In the genomic region with DNA sequence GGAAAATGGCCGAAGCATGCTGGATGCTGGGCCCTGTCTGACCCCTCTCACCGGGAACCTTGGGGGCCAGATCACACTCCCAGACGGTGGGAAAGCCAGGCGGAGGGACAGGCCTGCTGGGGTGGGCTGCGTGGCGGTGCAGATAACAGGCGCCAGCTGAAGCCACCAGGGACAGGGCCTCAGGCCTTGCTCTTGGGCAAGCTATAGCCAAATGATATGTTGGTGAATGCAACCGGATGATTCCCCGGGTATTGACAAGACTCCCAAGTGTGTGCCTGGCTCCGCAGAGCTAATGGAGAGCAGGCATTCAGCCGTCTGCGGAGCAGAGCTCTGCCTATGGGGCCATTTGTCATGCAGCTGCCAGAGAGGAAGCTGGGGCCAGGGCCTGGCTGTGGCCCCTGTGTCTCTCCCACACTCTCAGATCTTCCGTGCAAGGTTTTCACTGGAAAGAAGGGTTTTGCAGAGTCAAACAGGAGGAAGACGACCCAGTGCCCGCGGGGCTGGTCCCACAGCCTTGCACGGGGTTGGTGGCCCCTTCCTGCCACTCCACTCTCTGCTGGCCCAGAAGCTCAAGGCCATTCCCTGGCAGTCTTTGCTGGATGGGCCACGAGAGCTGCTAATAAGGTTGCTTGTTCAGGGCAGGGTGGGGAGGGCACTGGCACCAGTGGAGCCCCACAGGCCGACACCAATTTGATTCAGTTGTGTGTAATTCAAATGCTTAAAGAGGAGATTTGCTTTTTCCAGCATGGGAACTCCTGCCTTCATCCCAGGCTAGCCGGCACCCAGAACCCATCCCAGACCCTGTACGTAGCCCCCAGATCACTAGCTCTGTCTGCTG, we compare ENCODE assay signal across 32 cellular contexts.
"Had no signal": no experiment of that assay in that cellular context is flagged by ENCODE, and none has a peak within 500 bp of the region (broad histone marks: within the 10 kb centered on the region; RNA-seq: fewer than 3 reads in every experiment).

No MANE protein-coding gene starts in this region.

- H3K27me3 Mint-ChIP-seq: activated B cell treated with CpG ODN at 0.5 μM for 24 hours; activated CD8-positive, alpha-beta T cell treated with anti-CD3 and anti-CD28 coated beads for 36 hours; activated naive CD4-positive, alpha-beta T cell treated with anti-CD3 and anti-CD28 coated beads, Interleukin-2, amount 50 U/mL, for 24 hours; activated T-helper 17 cell treated with anti-CD3 and anti-CD28 coated beads, Interleukin-2, amount 50 U/mL, for 72 hours; stimulated activated memory B cell treated with anti-CD40 and anti-IgM and Interleukin-4, amounts not matched to agents 10 μg/mL and 1 μg/mL and 100 μg/mL, for 72 hours; stimulated activated naive CD8-positive, alpha-beta T cell treated with anti-CD3 and anti-CD28 coated beads, Interleukin-15, amount 100 ng/mL, for 72 hours; T-cell had no signal

- H3K36me3 Mint-ChIP-seq: activated naive CD4-positive, alpha-beta T cell treated with anti-CD3 and anti-CD28 coated beads, Interleukin-2, amount 50 U/mL, for 24 hours had no signal

- H3K9ac ChIP-seq: parathyroid adenoma had no signal

- H3K27me3 ChIP-seq: body of pancreas, colonic mucosa, dorsolateral prefrontal cortex, gastroesophageal sphincter, upper lobe of left lung, vagina had no signal

- DNase-seq: activated B cell treated with CpG ODN at 0.5 μM for 24 hours; activated CD4-positive, alpha-beta T cell treated with anti-CD3 and anti-CD28 coated beads, Interleukin-2, amount 50 U/mL, for 1 hour; activated CD8-positive, alpha-beta T cell treated with anti-CD3 and anti-CD28 coated beads for 36 hours; activated gamma-delta T cell treated with Interleukin-2 at 50 U/mL for 16 hours; activated T-cell treated with anti-CD3 and anti-CD28 coated beads, Interleukin-2, amount 50 U/mL, for 4 hours; anterior cingulate cortex; colonic mucosa; effector memory CD4-positive, alpha-beta T cell; erythroblast; head of caudate nucleus; hippocampal formation; immature natural killer cell; left ventricle myocardium superior; midbrain; naive thymus-derived CD4-positive, alpha-beta T cell; nucleus accumbens; stimulated activated CD4-positive, alpha-beta T cell treated with anti-CD3 and anti-CD28 coated beads, Interleukin-4, amount 100 ng/mL, for 24 hours; stimulated activated naive CD8-positive, alpha-beta T cell treated with anti-CD3 and anti-CD28 coated beads, Interleukin-15, amount 100 ng/mL, for 72 hours; substantia nigra; T-cell; upper lobe of left lung had no signal

- H3K4me1 ChIP-seq: colonic mucosa, parathyroid adenoma had no signal

- H3K9me3 Mint-ChIP-seq: activated B cell treated with CpG ODN at 0.5 μM for 24 hours; activated CD8-positive, alpha-beta T cell treated with anti-CD3 and anti-CD28 coated beads for 36 hours; activated naive CD4-positive, alpha-beta T cell treated with anti-CD3 and anti-CD28 coated beads, Interleukin-2, amount 50 U/mL, for 24 hours; activated T-cell treated with anti-CD3 and anti-CD28 coated beads, Interleukin-2, amount 50 U/mL, for 4 hours; activated T-helper 17 cell treated with anti-CD3 and anti-CD28 coated beads, Interleukin-2, amount 50 U/mL, for 72 hours; immature natural killer cell; stimulated activated memory B cell treated with anti-CD40 and anti-IgM and Interleukin-4, amounts not matched to agents 10 μg/mL and 1 μg/mL and 100 μg/mL, for 72 hours; stimulated activated naive CD8-positive, alpha-beta T cell treated with anti-CD3 and anti-CD28 coated beads, Interleukin-15, amount 100 ng/mL, for 72 hours; T-cell; T-helper 2 cell treated with Interferon-gamma antibody and Interleukin-4, amounts not matched to agents 5 μg/mL and 100 μg/mL, for 36 hours had no signal

- H3K27ac ChIP-seq: body of pancreas, colonic mucosa, gastroesophageal sphincter, parathyroid adenoma, skin epidermis, upper lobe of left lung, vagina had no signal

- H3K9me3 ChIP-seq: body of pancreas, colonic mucosa, gastroesophageal sphincter, upper lobe of left lung, vagina had no signal

- H3K27ac Mint-ChIP-seq: activated B cell treated with CpG ODN at 0.5 μM for 24 hours; activated CD8-positive, alpha-beta T cell treated with anti-CD3 and anti-CD28 coated beads for 36 hours; activated T-helper 17 cell treated with anti-CD3 and anti-CD28 coated beads, Interleukin-2, amount 50 U/mL, for 72 hours; immature natural killer cell; stimulated activated memory B cell treated with anti-CD40 and anti-IgM and Interleukin-4, amounts not matched to agents 10 μg/mL and 1 μg/mL and 100 μg/mL, for 72 hours; T-helper 2 cell treated with Interferon-gamma antibody and Interleukin-4, amounts not matched to agents 5 μg/mL and 100 μg/mL, for 36 hours had no signal

- H2AFZ ChIP-seq: parathyroid adenoma had no signal

- H3K36me3 ChIP-seq: colonic mucosa, vagina had no signal

- ATAC-seq: activated CD8-positive, alpha-beta T cell treated with anti-CD3 and anti-CD28 coated beads for 36 hours; activated T-cell treated with anti-CD3 and anti-CD28 coated beads, Interleukin-2, amount 50 U/mL, for 4 hours; activated T-helper 17 cell treated with anti-CD3 and anti-CD28 coated beads, Interleukin-2, amount 50 U/mL, for 72 hours; body of pancreas; gastroesophageal sphincter; left ventricle myocardium superior; naive thymus-derived CD4-positive, alpha-beta T cell; sciatic nerve; stimulated activated memory B cell treated with anti-CD40 and anti-IgM and Interleukin-4, amounts not matched to agents 10 μg/mL and 1 μg/mL and 100 μg/mL, for 72 hours; stimulated activated naive CD8-positive, alpha-beta T cell treated with anti-CD3 and anti-CD28 coated beads, Interleukin-15, amount 100 ng/mL, for 72 hours; T-cell had no signal

- H3K4me3 Mint-ChIP-seq: activated B cell treated with CpG ODN at 0.5 μM for 24 hours; activated CD8-positive, alpha-beta T cell treated with anti-CD3 and anti-CD28 coated beads for 36 hours; activated naive CD4-positive, alpha-beta T cell treated with anti-CD3 and anti-CD28 coated beads, Interleukin-2, amount 50 U/mL, for 24 hours; activated T-cell treated with anti-CD3 and anti-CD28 coated beads, Interleukin-2, amount 50 U/mL, for 4 hours; activated T-helper 17 cell treated with anti-CD3 and anti-CD28 coated beads, Interleukin-2, amount 50 U/mL, for 72 hours; immature natural killer cell; naive thymus-derived CD4-positive, alpha-beta T cell; stimulated activated memory B cell treated with anti-CD40 and anti-IgM and Interleukin-4, amounts not matched to agents 10 μg/mL and 1 μg/mL and 100 μg/mL, for 72 hours; T-cell; T-helper 2 cell treated with Interferon-gamma antibody and Interleukin-4, amounts not matched to agents 5 μg/mL and 100 μg/mL, for 36 hours had no signal

- H3K79me2 ChIP-seq: parathyroid adenoma had no signal

- H3K4me3 ChIP-seq: body of pancreas, colonic mucosa, dorsolateral prefrontal cortex, gastroesophageal sphincter, skin epidermis, upper lobe of left lung, vagina had no signal
